ENCODE assay signal across 10 cellular contexts in the genomic region with DNA sequence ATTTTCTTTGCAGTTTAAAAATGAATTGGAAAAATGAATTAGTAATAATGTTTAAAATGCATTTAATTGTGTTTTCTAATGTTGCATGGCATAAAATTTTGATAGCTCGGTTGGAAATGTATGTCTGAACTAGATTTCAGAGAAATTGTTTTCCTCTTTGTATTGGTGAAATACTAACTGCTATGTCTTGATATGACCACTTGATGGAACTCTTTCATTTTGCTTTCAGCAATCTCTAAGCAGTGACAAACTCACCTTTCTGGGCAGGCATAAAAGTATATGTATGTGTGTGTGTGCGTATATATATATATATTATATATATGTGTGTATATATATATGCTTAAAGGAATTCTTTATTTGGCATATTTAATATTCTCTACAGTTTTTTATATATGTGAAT.
DNase-seq lines count a peak whose midpoint lies in the region; ATAC-seq and TF ChIP-seq lines count a peak whose summit lies in the region.
"Had no signal": no experiment of that assay in that cellular context is flagged by ENCODE, and none has a peak within 500 bp of the region (broad histone marks: within the 10 kb centered on the region; RNA-seq: fewer than 3 reads in every experiment).

No MANE protein-coding gene starts in this region.

- no peaks in the 10 kb centered on the region for H3K36me3 Mint-ChIP-seq in activated naive CD4-positive, alpha-beta T cell treated with anti-CD3 and anti-CD28 coated beads for 36 hours (ENCODE audit: low read depth)

- H3K27ac ChIP-seq in 22Rv1 (no peak overlapping the region), Panc1 (ENCODE audit: low read length) (no peak overlapping the region), psoas muscle (no peak overlapping the region), ascending aorta (no peak overlapping the region)
- H3K27ac ChIP-seq: uterus had no signal

- no peak for DNase-seq in GM10248 (ENCODE audit: extremely low spot score)
- DNase-seq in Panc1 (ENCODE audit: low read depth, low spot score), result no peak
- no peak for DNase-seq in fibroblast of the aortic adventitia (ENCODE audit: low read depth)
- no peak for DNase-seq in psoas muscle
- DNase-seq in activated naive CD4-positive, alpha-beta T cell treated with anti-CD3 and anti-CD28 coated beads for 36 hours, result no peak
- DNase-seq in ascending aorta (ENCODE audit: low spot score in 2 of 2), result no peak
- DNase-seq: activated T-cell treated with anti-CD3 and anti-CD28 coated beads for 4 hours, uterus had no signal

- H3K4me1 ChIP-seq in Panc1 (ENCODE audit: control insufficient read depth, insufficient read depth, low read length) (no peaks in the 10 kb centered on the region), psoas muscle (no peaks in the 10 kb centered on the region), ascending aorta (no peaks in the 10 kb centered on the region)
- H3K4me1 ChIP-seq: uterus had no signal

- no peak overlapping the region for H3K4me3 Mint-ChIP-seq in activated naive CD4-positive, alpha-beta T cell treated with anti-CD3 and anti-CD28 coated beads for 36 hours

- no TSS peak for BruUV-seq in Panc1 (replicated peaks; lab: Mats Ljungman, UMichigan)

- no peaks in the 10 kb centered on the region for H3K27me3 ChIP-seq in Panc1 (ENCODE audit: control insufficient read depth, insufficient read depth, low read length)
- H3K27me3 ChIP-seq in psoas muscle (ENCODE audit: insufficient read depth in 3 of 3, low read length in 2 of 3), result no peaks in the 10 kb centered on the region
- H3K27me3 ChIP-seq in ascending aorta, result no peaks in the 10 kb centered on the region
- H3K27me3 ChIP-seq: uterus had no signal

- TF ChIP-seq CTCF in 22Rv1 (IDR thresholded peaks at IDR 0.05), result peak; percentile 67
- peak; percentile 28 for TF ChIP-seq CTCF in GM10248 (IDR thresholded peaks at IDR 0.05; ENCODE audit: control extremely low read depth, extremely low read depth, low read depth, missing control alignments)
- peak; percentile 28; the same call in 1 of the 2 replicates for TF ChIP-seq CTCF in Panc1 (IDR thresholded peaks at IDR 0.05)
- TF ChIP-seq CTCF in fibroblast of the aortic adventitia (IDR thresholded peaks at IDR 0.05; ENCODE audit: insufficient read depth, low read length), result peak; percentile 8
- no peak for TF ChIP-seq CTCF in psoas muscle (IDR thresholded peaks at IDR 0.05)
- TF ChIP-seq CTCF in ascending aorta (IDR thresholded peaks at IDR 0.05), result no peak

- H3K9me3 Mint-ChIP-seq in activated naive CD4-positive, alpha-beta T cell treated with anti-CD3 and anti-CD28 coated beads for 36 hours, result no peaks in the 10 kb centered on the region

- H3K9me3 ChIP-seq in Panc1 (ENCODE audit: control insufficient read depth, insufficient read depth, low read depth, low read length), result no peaks in the 10 kb centered on the region
- H3K9me3 ChIP-seq in psoas muscle, result no peaks in the 10 kb centered on the region
- H3K9me3 ChIP-seq in ascending aorta, result no peaks in the 10 kb centered on the region
- H3K9me3 ChIP-seq: uterus had no signal

- POLR2A ChIA-PET in GM10248 (lab: Yijun Ruan, JAX) (no interaction called here), Panc1 (lab: Charles Lee) (no interaction called here)

- intact Hi-C loops in Panc1 (cut with micrococcal nuclease; ENCODE audit: unreplicated experiment) (loop anchor here (5.0 kb wide), 1 partner anchor 83 kb away; no protein-coding TSS in a partner anchor), psoas muscle (cut with DNase I) (no loop called here), ascending aorta (cut with DNase I) (no loop called here)
- intact Hi-C loops in activated naive CD4-positive, alpha-beta T cell treated with anti-CD3 and anti-CD28 coated beads for 36 hours (cut with micrococcal nuclease), result no loop called here

- H3K36me3 ChIP-seq in Panc1 (ENCODE audit: control insufficient read depth, insufficient read depth, low read length), result no peaks in the 10 kb centered on the region
- no peaks in the 10 kb centered on the region for H3K36me3 ChIP-seq in psoas muscle (ENCODE audit: insufficient read depth in 1 of 2, low read depth in 1 of 2)
- H3K36me3 ChIP-seq in ascending aorta, result no peaks in the 10 kb centered on the region
- H3K36me3 ChIP-seq: uterus had no signal

- in situ Hi-C loops in Panc1 (cut with HindIII; ENCODE audit: low pct_unique_long_range_greater_than_20kb, low sequenced_read_pairs), result no loop called here

- H3K4me3 ChIP-seq in Panc1 (ENCODE audit: low read depth in 2 of 2, low read length in 2 of 2) (no peak overlapping the region), fibroblast of the aortic adventitia (ENCODE audit: low read depth, low read length) (no peak overlapping the region), psoas muscle (no peak overlapping the region), ascending aorta (no peak overlapping the region)
- H3K4me3 ChIP-seq: uterus had no signal

- CTCF ChIA-PET in GM10248 (lab: Yijun Ruan, JAX), result no interaction called here
- CTCF ChIA-PET in Panc1 (lab: Charles Lee), result no interaction called here
- CTCF ChIA-PET in activated naive CD4-positive, alpha-beta T cell treated with anti-CD3 and anti-CD28 coated beads for 36 hours (lab: Charles Lee), result no interaction called here

- ATAC-seq in Panc1 (no peak), psoas muscle (no peak), GM18909 (IDR thresholded peaks at IDR 0.05; ENCODE audit: poor library complexity, unreplicated experiment) (no peak)

- H3K4me1 Mint-ChIP-seq in activated naive CD4-positive, alpha-beta T cell treated with anti-CD3 and anti-CD28 coated beads for 36 hours (ENCODE audit: low read depth), result no peaks in the 10 kb centered on the region

- no peak overlapping the region for H3K27ac Mint-ChIP-seq in activated naive CD4-positive, alpha-beta T cell treated with anti-CD3 and anti-CD28 coated beads for 36 hours

- 40 to 56% (median 41%) methylated on average over 2 of the region's 2 CpGs for WGBS in psoas muscle, 3 donors

- H3K27me3 Mint-ChIP-seq in activated naive CD4-positive, alpha-beta T cell treated with anti-CD3 and anti-CD28 coated beads for 36 hours (ENCODE audit: low read depth), result no peaks in the 10 kb centered on the region

Comparison
In these comparisons a context has a peak if more than half of its experiments do, and no peak if none do; other contexts are left out.
1. CTCF ChIP-seq: peak in 22Rv1 (single experiment), GM10248 (single experiment), Panc1 (single experiment) and fibroblast of the aortic adventitia (single experiment); none in psoas muscle (single experiment) and ascending aorta (0 of 3).